In genomic region chr17:81229666-81229920, GRCh38 we compare ENCODE assay signal across 27 cellular contexts.
"Had no signal": no experiment of that assay in that cellular context is flagged by ENCODE, and none has a peak within 500 bp of the region (broad histone marks: within the 10 kb centered on the region; RNA-seq: fewer than 3 reads in every experiment).

No MANE protein-coding gene starts in this region.

- H3K4me3 ChIP-seq: body of pancreas, MG63, SK-N-MC had no signal

- ATAC-seq: activated T-cell treated with anti-CD3 and anti-CD28 coated beads, Interleukin-2, amount 50 U/mL, for 4 hours; activated T-helper 17 cell treated with anti-CD3 and anti-CD28 coated beads, Interleukin-2, amount 50 U/mL, for 72 hours; body of pancreas; Right ventricle myocardium inferior; T-cell had no signal

- H3K4me1 ChIP-seq: body of pancreas had no signal

- H3K9me3 ChIP-seq: body of pancreas had no signal

- H3K27ac Mint-ChIP-seq: activated B cell treated with CpG ODN at 0.5 μM for 24 hours; activated CD4-positive, alpha-beta memory T cell treated with anti-CD3 and anti-CD28 coated beads for 36 hours; activated CD4-positive, alpha-beta T cell treated with anti-CD3 and anti-CD28 coated beads, Interleukin-2, amount 10 ng/mL, durations not matched to agents 24 days and 14 days; activated naive CD4-positive, alpha-beta T cell treated with anti-CD3 and anti-CD28 coated beads, Interleukin-2, amount 10 ng/mL, durations not matched to agents 7 days and 5 days; activated T-helper 17 cell treated with anti-CD3 and anti-CD28 coated beads, Interleukin-2, amount 50 U/mL, for 72 hours; T-cell had no signal

- DNase-seq: activated B cell treated with CpG ODN at 0.5 μM for 24 hours; activated CD4-positive, alpha-beta memory T cell treated with anti-CD3 and anti-CD28 coated beads for 36 hours; activated CD4-positive, alpha-beta T cell treated with anti-CD3 and anti-CD28 coated beads for 1 hour; activated CD4-positive, alpha-beta T cell treated with anti-CD3 and anti-CD28 coated beads, Interleukin-2, amount 10 ng/mL, durations not matched to agents 24 days and 14 days; activated CD8-positive, alpha-beta memory T cell treated with anti-CD3 and anti-CD28 coated beads for 24 hours; activated gamma-delta T cell; activated naive CD4-positive, alpha-beta T cell treated with anti-CD3 and anti-CD28 coated beads, Interleukin-2, amount 10 ng/mL, durations not matched to agents 7 days and 5 days; activated T-cell treated with anti-CD3 and anti-CD28 coated beads, Interleukin-2, amount 50 U/mL, for 4 hours; aorta; body of pancreas; central memory CD4-positive, alpha-beta T cell; MG63; NCI-H1092 treated with DMSO at 0.1 percent for 48 hours; NCI-H1417 treated with DMSO at 0.1 percent for 48 hours; NCI-H1694; NCI-H2029; NCI-H2107; NCI-H345; NCI-H510A; NCI-H526 treated with DMSO at 0.1 percent for 48 hours; NCI-H82; T-cell; T-helper 2 cell; T1000 had no signal

- H3K27me3 Mint-ChIP-seq: activated B cell treated with CpG ODN at 0.5 μM for 24 hours; activated CD4-positive, alpha-beta memory T cell treated with anti-CD3 and anti-CD28 coated beads for 36 hours; activated CD4-positive, alpha-beta T cell treated with anti-CD3 and anti-CD28 coated beads, Interleukin-2, amount 10 ng/mL, durations not matched to agents 24 days and 14 days; activated T-helper 17 cell treated with anti-CD3 and anti-CD28 coated beads, Interleukin-2, amount 50 U/mL, for 72 hours; T-cell had no signal

- H3K27me3 ChIP-seq: body of pancreas, MG63 had no signal

- H3K9me3 Mint-ChIP-seq: activated B cell treated with CpG ODN at 0.5 μM for 24 hours; activated CD4-positive, alpha-beta memory T cell treated with anti-CD3 and anti-CD28 coated beads for 36 hours; activated CD4-positive, alpha-beta T cell treated with anti-CD3 and anti-CD28 coated beads, Interleukin-2, amount 10 ng/mL, durations not matched to agents 24 days and 14 days; activated T-cell treated with anti-CD3 and anti-CD28 coated beads, Interleukin-2, amount 50 U/mL, for 4 hours; activated T-helper 17 cell treated with anti-CD3 and anti-CD28 coated beads, Interleukin-2, amount 50 U/mL, for 72 hours; T-cell had no signal

- H3K27ac ChIP-seq: body of pancreas, SK-N-MC had no signal

- H3K4me3 Mint-ChIP-seq: activated B cell treated with CpG ODN at 0.5 μM for 24 hours; activated CD4-positive, alpha-beta memory T cell treated with anti-CD3 and anti-CD28 coated beads for 36 hours; activated CD4-positive, alpha-beta T cell treated with anti-CD3 and anti-CD28 coated beads, Interleukin-2, amount 10 ng/mL, durations not matched to agents 24 days and 14 days; activated naive CD4-positive, alpha-beta T cell treated with anti-CD3 and anti-CD28 coated beads, Interleukin-2, amount 10 ng/mL, durations not matched to agents 7 days and 5 days; activated T-cell treated with anti-CD3 and anti-CD28 coated beads, Interleukin-2, amount 50 U/mL, for 4 hours; activated T-helper 17 cell treated with anti-CD3 and anti-CD28 coated beads, Interleukin-2, amount 50 U/mL, for 72 hours; T-cell had no signal
